In genomic region chr2:56177420-56178220, GRCh38 we compare ENCODE assay signal across 16 cellular contexts. TPM values are rescaled to one million over a fixed set of nuclear protein-coding genes. Genes with fewer than 3 reads are reported as not detected.
DNase-seq lines count a peak whose midpoint lies in the region; ATAC-seq, FAIRE-seq and TF ChIP-seq lines count a peak whose summit lies in the region.
"Had no signal": no experiment of that assay in that cellular context is flagged by ENCODE, and none has a peak within 500 bp of the region (broad histone marks: within the 10 kb centered on the region; RNA-seq: fewer than 3 reads in every experiment).

No MANE protein-coding gene starts in this region.

- H3K27ac ChIP-seq in RWPE1, result no peak overlapping the region
- H3K27ac ChIP-seq: adrenal gland, neutrophil had no signal

- no peak for TF ChIP-seq POLR2A in GM12892 (IDR thresholded peaks at IDR 0.05; ENCODE audit: low read depth, low read length)

- no peak for DNase-seq in GM12892 (ENCODE audit: insufficient read length)
- DNase-seq in MV-4-11 (lab: John Stamatoyannopoulos, UW), result no peak
- no peak for DNase-seq in RWPE1 (ENCODE audit: low spot score)
- DNase-seq in NCI-H1436 treated with DMSO at 0.1 percent for 48 hours (lab: John Stamatoyannopoulos, UW), result no peak
- no peak for DNase-seq in DMS 273 (lab: John Stamatoyannopoulos, UW; ENCODE audit: unreplicated experiment)
- DNase-seq: activated CD4-positive, alpha-beta T cell treated with anti-CD3 and anti-CD28 coated beads for 48 hours; activated T-cell treated with anti-CD3 and anti-CD28 coated beads, Interleukin-2, amount 50 U/mL, for 4 hours; adrenal gland; CD4-positive, CD25-positive, alpha-beta regulatory T cell; mesendoderm; NCI-H187 treated with DMSO at 0.1 percent for 48 hours had no signal

- CTCF ChIA-PET in RWPE1 (lab: Yijun Ruan, JAX), result interaction anchor here (1.0 kb wide), 1 partner anchor 14 kb away, joined by 4 read pairs; no protein-coding TSS in a partner anchor

- ATAC-seq in GM19035 (IDR thresholded peaks at IDR 0.05; ENCODE audit: unreplicated experiment) (peak; percentile 89), HG02759 (IDR thresholded peaks at IDR 0.05; ENCODE audit: unreplicated experiment) (peak; percentile 88), HG03565 (IDR thresholded peaks at IDR 0.05; ENCODE audit: unreplicated experiment) (peak; percentile 86)
- ATAC-seq: stimulated activated effector memory CD8-positive, alpha-beta T cell treated with anti-CD3 and anti-CD28 coated beads, Interleukin-12 subunit alpha, Interleukin-12 subunit beta, amount 100 ng/mL, for 72 hours had no signal

- no peak for TF ChIP-seq CTCF in RWPE1 (conservative IDR thresholded peaks at IDR 0.05; ENCODE audit: low read depth)

- peak; percentile 36 for FAIRE-seq in GM12892 (lab: Jason Lieb, UNC)

- POLR2A ChIA-PET in RWPE1 (lab: Yijun Ruan, JAX; ENCODE audit: low non-redundant PET), result no interaction called here

RNA-seq across cellular contexts. Expression of gene CCDC85A, which starts 6.2 kb away (rescaled TPM):
- polyA plus RNA-seq in GM12892 (2012; ENCODE audit: missing spikeins), result 0.11 TPM
- polyA plus RNA-seq: CD4-positive, CD25-positive, alpha-beta regulatory T cell had no signal
